ENCODE assay signal across 1 cellular context in the genomic region with DNA sequence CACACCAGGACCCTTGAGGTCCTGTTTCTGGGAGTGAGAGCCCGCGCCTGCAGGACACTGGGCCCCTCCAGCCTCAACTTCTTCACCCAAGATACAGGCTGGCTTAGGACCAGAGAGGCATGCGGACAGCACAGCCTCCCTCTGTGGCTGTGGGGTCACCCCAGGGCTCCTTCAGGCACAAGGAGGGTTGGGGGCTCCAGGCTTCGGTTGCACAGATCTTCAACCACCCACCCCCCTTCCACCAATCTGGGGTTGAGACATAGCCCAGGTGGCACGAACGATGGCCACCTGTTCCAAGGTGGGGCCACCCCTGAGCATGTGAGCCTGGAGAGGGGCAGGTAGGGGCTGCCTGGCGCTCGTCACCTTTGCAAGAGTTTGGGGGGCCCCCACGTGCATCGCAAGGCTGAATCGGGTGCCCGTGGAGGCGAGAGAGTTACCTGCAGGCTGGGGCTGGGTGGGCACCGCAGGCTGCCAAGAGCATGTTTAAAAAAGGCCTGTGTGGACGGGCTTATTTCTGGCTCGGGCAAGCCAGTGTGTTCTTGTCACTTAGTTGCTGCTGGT.
TF ChIP-seq lines count a peak whose summit lies in the region.

No MANE protein-coding gene starts in this region.

TF ChIP-seq in WTC11, 78 proteins besides CTCF, POLR2A, EP300 and RAD21 (continued from another document):
- TF ChIP-seq, protein P1, sequence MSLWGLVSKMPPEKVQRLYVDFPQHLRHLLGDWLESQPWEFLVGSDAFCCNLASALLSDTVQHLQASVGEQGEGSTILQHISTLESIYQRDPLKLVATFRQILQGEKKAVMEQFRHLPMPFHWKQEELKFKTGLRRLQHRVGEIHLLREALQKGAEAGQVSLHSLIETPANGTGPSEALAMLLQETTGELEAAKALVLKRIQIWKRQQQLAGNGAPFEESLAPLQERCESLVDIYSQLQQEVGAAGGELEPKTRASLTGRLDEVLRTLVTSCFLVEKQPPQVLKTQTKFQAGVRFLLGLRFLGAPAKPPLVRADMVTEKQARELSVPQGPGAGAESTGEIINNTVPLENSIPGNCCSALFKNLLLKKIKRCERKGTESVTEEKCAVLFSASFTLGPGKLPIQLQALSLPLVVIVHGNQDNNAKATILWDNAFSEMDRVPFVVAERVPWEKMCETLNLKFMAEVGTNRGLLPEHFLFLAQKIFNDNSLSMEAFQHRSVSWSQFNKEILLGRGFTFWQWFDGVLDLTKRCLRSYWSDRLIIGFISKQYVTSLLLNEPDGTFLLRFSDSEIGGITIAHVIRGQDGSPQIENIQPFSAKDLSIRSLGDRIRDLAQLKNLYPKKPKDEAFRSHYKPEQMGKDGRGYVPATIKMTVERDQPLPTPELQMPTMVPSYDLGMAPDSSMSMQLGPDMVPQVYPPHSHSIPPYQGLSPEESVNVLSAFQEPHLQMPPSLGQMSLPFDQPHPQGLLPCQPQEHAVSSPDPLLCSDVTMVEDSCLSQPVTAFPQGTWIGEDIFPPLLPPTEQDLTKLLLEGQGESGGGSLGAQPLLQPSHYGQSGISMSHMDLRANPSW (CRISPR knock-in tag; conservative IDR thresholded peaks at IDR 0.05; ENCODE audit: low read depth): no peak
- TF ChIP-seq ZNF317 (CRISPR knock-in tag; IDR thresholded peaks at IDR 0.05; ENCODE audit: borderline replicate concordance, low read depth): no peak
- TF ChIP-seq SP1 (CRISPR knock-in tag; conservative IDR thresholded peaks at IDR 0.05): no peak
TF ChIP-seq in WTC11: peak in this region for 0.
